9 cellular contexts compared by ENCODE assay signal in genomic region chr18:75216926-75217303, GRCh38. TPM values are rescaled to one million over a fixed set of nuclear protein-coding genes. Genes with fewer than 3 reads are reported as not detected.
DNase-seq lines count a peak whose midpoint lies in the region; ATAC-seq and TF ChIP-seq lines count a peak whose summit lies in the region.
"Had no signal": no experiment of that assay in that cellular context is flagged by ENCODE, and none has a peak within 500 bp of the region (broad histone marks: within the 10 kb centered on the region; RNA-seq: fewer than 3 reads in every experiment).

No MANE protein-coding gene starts in this region.

- H3K27me3 ChIP-seq in heart right ventricle = no peaks in the 10 kb centered on the region
- no peaks in the 10 kb centered on the region for H3K27me3 ChIP-seq in mucosa of rectum (ENCODE audit: control insufficient read depth in 2 of 2, insufficient read depth in 2 of 2, low read length in 2 of 2)
- no peaks in the 10 kb centered on the region for H3K27me3 ChIP-seq in upper lobe of right lung
- H3K27me3 ChIP-seq: foreskin keratinocyte had no signal

- no peak overlapping the region for H3K4me3 Mint-ChIP-seq in dendritic cell treated with granulocyte-macrophage colony-stimulating factor and Interleukin-4, amounts not matched to agents 40 ng/mL and 50 ng/mL, for 4 days

- 87 to 88% methylated on average over 6 of the region's 6 CpGs for WGBS in heart right ventricle, 2 donors

- no peaks in the 10 kb centered on the region for H3K9me3 Mint-ChIP-seq in dendritic cell treated with granulocyte-macrophage colony-stimulating factor and Interleukin-4, amounts not matched to agents 40 ng/mL and 50 ng/mL, for 4 days

- H3K4me3 ChIP-seq in heart right ventricle (no peak overlapping the region), mucosa of rectum (ENCODE audit: low read length in 2 of 2) (peak overlapping the region; percentile 30 to 49), upper lobe of right lung (no peak overlapping the region)

- no peaks in the 10 kb centered on the region for H3K27me3 Mint-ChIP-seq in dendritic cell treated with granulocyte-macrophage colony-stimulating factor and Interleukin-4, amounts not matched to agents 40 ng/mL and 50 ng/mL, for 4 days

- H3K36me3 Mint-ChIP-seq in dendritic cell treated with granulocyte-macrophage colony-stimulating factor and Interleukin-4, amounts not matched to agents 40 ng/mL and 50 ng/mL, for 4 days (ENCODE audit: low read depth) = peaks cover 5% of the 10 kb centered on the region

- H3K9me3 ChIP-seq in heart right ventricle (no peaks in the 10 kb centered on the region), mucosa of rectum (ENCODE audit: control insufficient read depth in 2 of 2, low read length in 2 of 2) (no peaks in the 10 kb centered on the region), upper lobe of right lung (no peaks in the 10 kb centered on the region)

- peaks cover 45% of the 10 kb centered on the region for H3K4me1 Mint-ChIP-seq in dendritic cell treated with granulocyte-macrophage colony-stimulating factor and Interleukin-4, amounts not matched to agents 40 ng/mL and 50 ng/mL, for 4 days (ENCODE audit: low read depth)

- H3K27ac Mint-ChIP-seq in dendritic cell treated with granulocyte-macrophage colony-stimulating factor and Interleukin-4, amounts not matched to agents 40 ng/mL and 50 ng/mL, for 4 days = peak overlapping the region; percentile 80

- H3K27ac ChIP-seq in heart right ventricle (peak overlapping the region in 8 of 10 donors; percentile 1 to 95 (median 38)), mucosa of rectum (ENCODE audit: low read depth in 2 of 2, low read length in 2 of 2) (peak overlapping the region; percentile 81 to 88), upper lobe of right lung (no peak overlapping the region)
- H3K27ac ChIP-seq: foreskin keratinocyte had no signal

- no peak for TF ChIP-seq CTCF in heart right ventricle (IDR thresholded peaks at IDR 0.05)
- TF ChIP-seq CTCF in upper lobe of right lung (IDR thresholded peaks at IDR 0.05) = no peak

- DNase-seq in heart right ventricle = no peak
- DNase-seq in cardiac septum (ENCODE audit: low spot score) = no peak
- no peak for DNase-seq in mesenteric fat pad (ENCODE audit: low spot score)
- no peak for DNase-seq in D341Med (ENCODE audit: low spot score)
- no peak for DNase-seq in upper lobe of right lung
- DNase-seq: foreskin keratinocyte had no signal

- H3K9ac ChIP-seq in mucosa of rectum (ENCODE audit: low read depth in 1 of 2, low read length in 2 of 2) = peak overlapping the region; percentile 1 to 44

- ATAC-seq in heart right ventricle (peak in 3 of 8 donors; percentile 34 to 53 (median 51)), GM18520 (IDR thresholded peaks at IDR 0.05; ENCODE audit: unreplicated experiment) (no peak), upper lobe of right lung (no peak)
- ATAC-seq: foreskin keratinocyte had no signal

- H3K4me1 ChIP-seq in heart right ventricle (peaks cover 6 to 99% (median 89%) of the 10 kb centered on the region in 9 donors), mucosa of rectum (ENCODE audit: control insufficient read depth in 2 of 2, insufficient read depth in 2 of 2, low read length in 2 of 2) (peaks cover 40 to 78% of the 10 kb centered on the region in 2 donors), upper lobe of right lung (peaks cover 60% of the 10 kb centered on the region)

- H3K36me3 ChIP-seq in heart right ventricle (peaks cover 0 to 5% (median 0%) of the 10 kb centered on the region in 9 donors), mucosa of rectum (ENCODE audit: control insufficient read depth in 2 of 2, insufficient read depth in 2 of 2, low read length in 2 of 2) (no peaks in the 10 kb centered on the region), upper lobe of right lung (no peaks in the 10 kb centered on the region)

- intact Hi-C loops in heart right ventricle (cut with DNase I) (no loop called here), cardiac septum (cut with DNase I) (loop anchor here (10.0 kb wide), 1 partner anchor 1608 kb away; the partner anchor contains the start of gene ZNF236), upper lobe of right lung (cut with DNase I) (no loop called here)
- intact Hi-C loops in dendritic cell treated with granulocyte-macrophage colony-stimulating factor and Interleukin-4, amounts not matched to agents 40 ng/mL and 50 ng/mL, for 4 days (cut with micrococcal nuclease) = loop anchor here (5.0 to 10.0 kb wide), 2 partner anchors 35 to 232 kb away; no protein-coding TSS in a partner anchor

RNA-seq across cellular contexts. Expression of gene TSHZ1, which starts 6.3 kb away (rescaled TPM):
- total RNA-seq in heart right ventricle (10 to 100 TPM; 13.2 to 22.9 (median 18.3) TPM), cardiac septum (13.3 TPM), mesenteric fat pad (20.9 TPM), upper lobe of right lung (17.3 TPM)
- polyA plus RNA-seq in heart right ventricle = 10 to 100 TPM in 1 of 2 donors, 1 to 10 TPM in 1; 4.8 to 10.7 TPM

RNA-seq across cellular contexts. Expression of gene PTGR3, which starts 8.0 kb away (rescaled TPM):
- 10 to 100 TPM; 48.5 to 71.3 (median 58.8) TPM for total RNA-seq in heart right ventricle
- 10 to 100 TPM; 10.0 to 19.2 TPM for polyA plus RNA-seq in heart right ventricle
- total RNA-seq in cardiac septum = 33.7 TPM
- total RNA-seq in mesenteric fat pad = 25.5 TPM
- total RNA-seq in upper lobe of right lung = 27.7 TPM

Comparison
In these comparisons a context has a peak if more than half of its experiments do, and no peak if none do; other contexts are left out.
1. intact Hi-C loops: an anchor here in cardiac septum (10.0 kb wide) and dendritic cell treated with granulocyte-macrophage colony-stimulating factor and Interleukin-4, amounts not matched to agents 40 ng/mL and 50 ng/mL, for 4 days (5.0 to 10.0 kb wide); none called in heart right ventricle and upper lobe of right lung.
2. H3K4me3 ChIP-seq: peak in mucosa of rectum (2 of 2); none in heart right ventricle (0 of 10) and upper lobe of right lung (single experiment).